Comparison of ENCODE assay signal across 10 cellular contexts in the genomic region with DNA sequence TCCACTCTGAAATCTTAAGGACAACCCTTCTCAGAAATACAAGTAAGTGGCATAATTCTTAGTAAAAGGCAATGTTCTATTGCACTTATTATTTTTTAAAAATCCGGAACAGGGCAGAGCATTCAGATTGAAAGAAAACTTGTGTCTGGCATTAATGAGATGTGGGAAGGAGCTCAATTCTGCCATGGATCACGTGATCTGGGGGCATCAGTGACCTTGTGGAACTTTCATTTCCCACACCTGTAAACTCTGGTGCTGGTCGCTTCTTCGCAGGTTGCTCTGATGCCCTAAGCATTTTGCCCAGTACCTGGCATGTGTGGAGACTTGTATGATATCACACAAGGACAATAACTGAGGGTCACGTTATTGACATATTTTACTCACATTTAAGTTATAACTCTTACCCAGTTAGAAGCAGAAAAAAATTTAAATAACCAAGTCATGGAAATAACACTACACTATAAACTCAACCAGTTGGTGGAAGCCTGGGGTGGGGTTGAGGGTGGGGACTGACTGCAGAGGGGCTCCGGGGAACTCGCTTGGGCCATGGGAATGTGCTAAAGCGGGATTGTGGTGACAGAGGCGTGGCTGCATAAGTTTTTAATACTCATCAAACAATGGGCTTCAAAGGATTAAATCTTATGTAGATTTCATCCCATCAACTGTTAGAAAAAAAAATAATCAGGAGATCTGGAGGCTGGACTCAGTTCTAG. TPM values are rescaled to one million over a fixed set of nuclear protein-coding genes. Genes with fewer than 3 reads are reported as not detected.
DNase-seq lines count a peak whose midpoint lies in the region; ATAC-seq and TF ChIP-seq lines count a peak whose summit lies in the region.
"Had no signal": no experiment of that assay in that cellular context is flagged by ENCODE, and none has a peak within 500 bp of the region (broad histone marks: within the 10 kb centered on the region; RNA-seq: fewer than 3 reads in every experiment).

No MANE protein-coding gene starts in this region.

- no TSS peak for BruUV-seq in PC-3 (replicated peaks; lab: Mats Ljungman, UMichigan)

- H3F3A ChIP-seq in PC-3 (ENCODE audit: low read length, unreplicated experiment), result no peaks in the 10 kb centered on the region

- intact Hi-C loops in PC-3 (cut with micrococcal nuclease), result no loop called here

- H3K27ac Mint-ChIP-seq in T-helper 1 cell treated with Interleukin-12 subunit alpha and Interleukin-12 subunit beta and Interleukin-4 antibody, amounts not matched to agents 30 μg/mL and 1 μg/mL, for 36 hours, result peak overlapping the region; percentile 99
- peak overlapping the region; percentile 30 for H3K27ac Mint-ChIP-seq in endothelial cell (ENCODE audit: unreplicated experiment)
- peak overlapping the region; percentile 96 to 98 for H3K27ac Mint-ChIP-seq in stimulated activated naive CD8-positive, alpha-beta T cell treated with anti-CD3 and anti-CD28 coated beads, Interleukin-15, amount 100 ng/mL, for 72 hours
- H3K27ac Mint-ChIP-seq: neural progenitor cell had no signal

- no peaks in the 10 kb centered on the region for H3K9me2 ChIP-seq in PC-3 (replicated peaks; ENCODE audit: low read length)
- no peaks in the 10 kb centered on the region for H3K9me2 ChIP-seq in Karpas-422 (replicated peaks; ENCODE audit: insufficient read depth, low read length)

- peaks cover 12% of the 10 kb centered on the region for H3K9me3 Mint-ChIP-seq in T-helper 1 cell treated with Interleukin-12 subunit alpha and Interleukin-12 subunit beta and Interleukin-4 antibody, amounts not matched to agents 30 μg/mL and 1 μg/mL, for 36 hours
- no peaks in the 10 kb centered on the region for H3K9me3 Mint-ChIP-seq in endothelial cell (ENCODE audit: unreplicated experiment)
- H3K9me3 Mint-ChIP-seq in stimulated activated naive CD8-positive, alpha-beta T cell treated with anti-CD3 and anti-CD28 coated beads, Interleukin-15, amount 100 ng/mL, for 72 hours, result peaks cover 10 to 15% of the 10 kb centered on the region in 2 donors
- H3K9me3 Mint-ChIP-seq: neural progenitor cell had no signal

- H3K4me1 ChIP-seq in PC-3 (ENCODE audit: insufficient read depth, low read length) (0 out of 2 replicates have a peak, but pooled peaks cover 3% of the 10 kb centered on the region), Karpas-422 (ENCODE audit: low read length) (peaks cover 15% of the 10 kb centered on the region)
- H3K4me1 ChIP-seq: neural progenitor cell had no signal

- H3K36me3 ChIP-seq in PC-3 (ENCODE audit: low read depth, low read length), result no peaks in the 10 kb centered on the region
- H3K36me3 ChIP-seq in Karpas-422 (ENCODE audit: insufficient read depth, low read length), result no peaks in the 10 kb centered on the region
- H3K36me3 ChIP-seq: neural progenitor cell had no signal

- no peak for DNase-seq in T-helper 1 cell
- no peak for DNase-seq in PC-3
- DNase-seq in endothelial cell (ENCODE audit: low spot score), result no peak
- DNase-seq in stimulated activated naive CD8-positive, alpha-beta T cell treated with anti-CD3 and anti-CD28 coated beads, Interleukin-15, amount 100 ng/mL, for 72 hours, result no peak
- no peak for DNase-seq in Karpas-422
- DNase-seq: erythroblast had no signal

- TF ChIP-seq CTCF in PC-3 (conservative IDR thresholded peaks at IDR 0.05; ENCODE audit: low read depth, low read length) (no peak), endothelial cell (IDR thresholded peaks at IDR 0.05; ENCODE audit: unreplicated experiment) (no peak)

- peaks cover 65% of the 10 kb centered on the region for H3K36me3 Mint-ChIP-seq in T-helper 1 cell treated with Interleukin-12 subunit alpha and Interleukin-12 subunit beta and Interleukin-4 antibody, amounts not matched to agents 30 μg/mL and 1 μg/mL, for 36 hours (ENCODE audit: low read depth)
- H3K36me3 Mint-ChIP-seq in endothelial cell (ENCODE audit: low read depth, unreplicated experiment), result peaks cover 66% of the 10 kb centered on the region

- H3K79me2 ChIP-seq in PC-3 (ENCODE audit: low read length), result no peaks in the 10 kb centered on the region
- H3K79me2 ChIP-seq in Karpas-422 (ENCODE audit: low read length), result no peaks in the 10 kb centered on the region

- H3K27ac ChIP-seq in PC-3 (ENCODE audit: low read length), result no peak overlapping the region
- no peak overlapping the region for H3K27ac ChIP-seq in Karpas-422 (ENCODE audit: low read length)
- H3K27ac ChIP-seq: neural progenitor cell had no signal

- POLR2A ChIA-PET in PC-3 (lab: Charles Lee; ENCODE audit: unreplicated experiment), result interaction anchor here (0.6 kb wide), 1 partner anchor 1731 kb away, joined by 3 read pairs; no protein-coding TSS in a partner anchor

- CTCF ChIA-PET in PC-3 (lab: Charles Lee), result no interaction called here

- ATAC-seq in PC-3, result no peak
- no peak for ATAC-seq in stimulated activated naive CD8-positive, alpha-beta T cell treated with anti-CD3 and anti-CD28 coated beads, Interleukin-15, amount 100 ng/mL, for 72 hours
- ATAC-seq in HG03439 (IDR thresholded peaks at IDR 0.05; ENCODE audit: unreplicated experiment), result no peak
- no peak for ATAC-seq in GM21825 (IDR thresholded peaks at IDR 0.05; ENCODE audit: unreplicated experiment)

- H3K9ac ChIP-seq in PC-3 (ENCODE audit: low read length), result no peak overlapping the region
- no peak overlapping the region for H3K9ac ChIP-seq in Karpas-422 (ENCODE audit: low read length)

- no peaks in the 10 kb centered on the region for H3K27me3 Mint-ChIP-seq in T-helper 1 cell treated with Interleukin-12 subunit alpha and Interleukin-12 subunit beta and Interleukin-4 antibody, amounts not matched to agents 30 μg/mL and 1 μg/mL, for 36 hours (ENCODE audit: low read depth)
- H3K27me3 Mint-ChIP-seq in endothelial cell (ENCODE audit: unreplicated experiment), result peaks cover 2% of the 10 kb centered on the region
- H3K27me3 Mint-ChIP-seq in stimulated activated naive CD8-positive, alpha-beta T cell treated with anti-CD3 and anti-CD28 coated beads, Interleukin-15, amount 100 ng/mL, for 72 hours, result no peaks in the 10 kb centered on the region

- H3K4me1 Mint-ChIP-seq in T-helper 1 cell treated with Interleukin-12 subunit alpha and Interleukin-12 subunit beta and Interleukin-4 antibody, amounts not matched to agents 30 μg/mL and 1 μg/mL, for 36 hours (ENCODE audit: low read depth), result peaks cover 66% of the 10 kb centered on the region
- peaks cover 32% of the 10 kb centered on the region for H3K4me1 Mint-ChIP-seq in endothelial cell (ENCODE audit: unreplicated experiment)
- H3K4me1 Mint-ChIP-seq in stimulated activated naive CD8-positive, alpha-beta T cell treated with anti-CD3 and anti-CD28 coated beads, Interleukin-15, amount 100 ng/mL, for 72 hours, result peaks cover 69% of the 10 kb centered on the region
- H3K4me1 Mint-ChIP-seq: neural progenitor cell had no signal

- peak overlapping the region; percentile 85 for H3K4me3 Mint-ChIP-seq in T-helper 1 cell treated with Interleukin-12 subunit alpha and Interleukin-12 subunit beta and Interleukin-4 antibody, amounts not matched to agents 30 μg/mL and 1 μg/mL, for 36 hours
- no peak overlapping the region for H3K4me3 Mint-ChIP-seq in endothelial cell (ENCODE audit: unreplicated experiment)
- peak overlapping the region; percentile 85 to 89 for H3K4me3 Mint-ChIP-seq in stimulated activated naive CD8-positive, alpha-beta T cell treated with anti-CD3 and anti-CD28 coated beads, Interleukin-15, amount 100 ng/mL, for 72 hours
- H3K4me3 Mint-ChIP-seq: neural progenitor cell had no signal

- no peaks in the 10 kb centered on the region for H3K9me3 ChIP-seq in PC-3 (ENCODE audit: low read length)
- no peaks in the 10 kb centered on the region for H3K9me3 ChIP-seq in Karpas-422 (ENCODE audit: low read length)

- H3K4me3 ChIP-seq in PC-3 (ENCODE audit: low read length) (no peak overlapping the region), Karpas-422 (ENCODE audit: low read length) (no peak overlapping the region)
- H3K4me3 ChIP-seq: neural progenitor cell had no signal

- no peak overlapping the region for H2AFZ ChIP-seq in PC-3 (ENCODE audit: low read length)
- no peak overlapping the region for H2AFZ ChIP-seq in Karpas-422 (ENCODE audit: low read length)
- H2AFZ ChIP-seq: neural progenitor cell had no signal

- H4K20me1 ChIP-seq in PC-3 (ENCODE audit: low read length) (no peaks in the 10 kb centered on the region), Karpas-422 (ENCODE audit: insufficient read depth, low read depth, low read length) (no peaks in the 10 kb centered on the region)

- H3K4me2 ChIP-seq in PC-3 (ENCODE audit: low read length) (peak overlapping the region; percentile 17; the same call in 1 of the 2 replicates), Karpas-422 (ENCODE audit: low read depth, low read length, poor library complexity, severe bottlenecking) (no peak overlapping the region)
- H3K4me2 ChIP-seq: neural progenitor cell had no signal

- H3K27me3 ChIP-seq in PC-3 (ENCODE audit: low read length) (no peaks in the 10 kb centered on the region), Karpas-422 (ENCODE audit: low read length) (no peaks in the 10 kb centered on the region; the same call in 1 of the 2 replicates)
- H3K27me3 ChIP-seq: neural progenitor cell had no signal

RNA-seq across cellular contexts. Expression of a gene that starts 36.6 kb away (rescaled TPM):
- total RNA-seq in PC-3 (2014; rRNA removed) (0.87 and 0.98 TPM in 2 replicates), endothelial cell (ENCODE audit: unreplicated experiment) (49.8 TPM)
- 3.8 and 5.0 TPM in 2 replicates for total RNA-seq in Karpas-422 (2014; rRNA removed; shearing (Covaris generic); ENCODE audit: low replicate concordance)

Comparison
In these comparisons a context has a peak if more than half of its experiments do, and no peak if none do; other contexts are left out.
1. H3K27ac Mint-ChIP-seq: peak in every context shown above with its lines; median percentile 99 in T-helper 1 cell treated with Interleukin-12 subunit alpha and Interleukin-12 subunit beta and Interleukin-4 antibody, amounts not matched to agents 30 μg/mL and 1 μg/mL, for 36 hours; 97 in stimulated activated naive CD8-positive, alpha-beta T cell treated with anti-CD3 and anti-CD28 coated beads, Interleukin-15, amount 100 ng/mL, for 72 hours; 30 in endothelial cell.